1 cellular context compared by ENCODE assay signal in genomic region chr10:60944159-60944909, GRCh38.
TF ChIP-seq lines count a peak whose summit lies in the region.

Gene RHOBTB1 (minus strand): TSS chr10:60944185. CDS start chr10:60911542, 32,643 bp downstream.

TF ChIP-seq in HepG2, 621 proteins besides CTCF, POLR2A, EP300 and RAD21 (continued from another document):
- TF ChIP-seq PHF20 (CRISPR knock-in tag; IDR thresholded peaks at IDR 0.05), result no peak
- TF ChIP-seq PHF8 (CRISPR knock-in tag; IDR thresholded peaks at IDR 0.05), result peak; percentile 51; the same call in 1 of the 2 replicates
- TF ChIP-seq HNF1B (CRISPR knock-in tag; IDR thresholded peaks at IDR 0.05), result no peak
- TF ChIP-seq ZNF629 (CRISPR knock-in tag; conservative IDR thresholded peaks at IDR 0.05), result no peak
- peak; percentile 17; the same call in 1 of the 2 replicates for TF ChIP-seq KMT2A (CRISPR knock-in tag; IDR thresholded peaks at IDR 0.05)
- no peak for TF ChIP-seq ZNF17 (CRISPR knock-in tag; IDR thresholded peaks at IDR 0.05)
- peak; percentile 13; the same call in 1 of the 2 replicates for TF ChIP-seq ZSCAN25 (CRISPR knock-in tag; IDR thresholded peaks at IDR 0.05)
- no peak for TF ChIP-seq PCBP1 (IDR thresholded peaks at IDR 0.05; ENCODE audit: borderline replicate concordance, low read depth, low read length)
- TF ChIP-seq CBX2 (IDR thresholded peaks at IDR 0.05; ENCODE audit: low read depth, low read length), result no peak
- TF ChIP-seq CBX2 (CRISPR knock-in tag; IDR thresholded peaks at IDR 0.05; ENCODE audit: low read depth), result no peak
- no peak for TF ChIP-seq NFATC3 (CRISPR knock-in tag; IDR thresholded peaks at IDR 0.05)
- TF ChIP-seq ZNF232 (CRISPR knock-in tag; IDR thresholded peaks at IDR 0.05; ENCODE audit: borderline replicate concordance), result no peak
- TF ChIP-seq HNRNPL (IDR thresholded peaks at IDR 0.05; ENCODE audit: low read depth, low read length), result no peak
- TF ChIP-seq ZZZ3 (CRISPR knock-in tag; IDR thresholded peaks at IDR 0.05; ENCODE audit: borderline replicate concordance), result no peak
- no peak for TF ChIP-seq NFE2L2 (IDR thresholded peaks at IDR 0.05; ENCODE audit: low read length)
- no peak for TF ChIP-seq MYNN (CRISPR knock-in tag; IDR thresholded peaks at IDR 0.05; ENCODE audit: low read depth)
- TF ChIP-seq TP53 (CRISPR knock-in tag; conservative IDR thresholded peaks at IDR 0.05), result no peak
- TF ChIP-seq ZSCAN22 (CRISPR knock-in tag; IDR thresholded peaks at IDR 0.05), result no peak
- 0 out of 2 replicates have a peak, but pooled peaks have one; percentile 13 for TF ChIP-seq REPIN1 (CRISPR knock-in tag; IDR thresholded peaks at IDR 0.05; ENCODE audit: borderline replicate concordance, low read depth)
- no peak for TF ChIP-seq BORCS8-MEF2B (CRISPR knock-in tag; IDR thresholded peaks at IDR 0.05)
- TF ChIP-seq, protein P1, sequence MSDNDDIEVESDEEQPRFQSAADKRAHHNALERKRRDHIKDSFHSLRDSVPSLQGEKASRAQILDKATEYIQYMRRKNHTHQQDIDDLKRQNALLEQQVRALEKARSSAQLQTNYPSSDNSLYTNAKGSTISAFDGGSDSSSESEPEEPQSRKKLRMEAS (IDR thresholded peaks at IDR 0.05), result peak; percentile 68
- peak; percentile 46; the same call in 1 of the 2 replicates for TF ChIP-seq ZNF430 (CRISPR knock-in tag; IDR thresholded peaks at IDR 0.05)
- 0 out of 2 replicates have a peak, but pooled peaks have one; percentile 32 for TF ChIP-seq ZNF331 (CRISPR knock-in tag; IDR thresholded peaks at IDR 0.05)
- TF ChIP-seq ZUFSP (CRISPR knock-in tag; IDR thresholded peaks at IDR 0.05; ENCODE audit: borderline replicate concordance), result no peak
- TF ChIP-seq, protein P2, sequence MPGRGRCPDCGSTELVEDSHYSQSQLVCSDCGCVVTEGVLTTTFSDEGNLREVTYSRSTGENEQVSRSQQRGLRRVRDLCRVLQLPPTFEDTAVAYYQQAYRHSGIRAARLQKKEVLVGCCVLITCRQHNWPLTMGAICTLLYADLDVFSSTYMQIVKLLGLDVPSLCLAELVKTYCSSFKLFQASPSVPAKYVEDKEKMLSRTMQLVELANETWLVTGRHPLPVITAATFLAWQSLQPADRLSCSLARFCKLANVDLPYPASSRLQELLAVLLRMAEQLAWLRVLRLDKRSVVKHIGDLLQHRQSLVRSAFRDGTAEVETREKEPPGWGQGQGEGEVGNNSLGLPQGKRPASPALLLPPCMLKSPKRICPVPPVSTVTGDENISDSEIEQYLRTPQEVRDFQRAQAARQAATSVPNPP (CRISPR knock-in tag; IDR thresholded peaks at IDR 0.05), result no peak
- no peak for TF ChIP-seq ZNF367 (CRISPR knock-in tag; IDR thresholded peaks at IDR 0.05; ENCODE audit: borderline replicate concordance)
- TF ChIP-seq, protein P3, sequence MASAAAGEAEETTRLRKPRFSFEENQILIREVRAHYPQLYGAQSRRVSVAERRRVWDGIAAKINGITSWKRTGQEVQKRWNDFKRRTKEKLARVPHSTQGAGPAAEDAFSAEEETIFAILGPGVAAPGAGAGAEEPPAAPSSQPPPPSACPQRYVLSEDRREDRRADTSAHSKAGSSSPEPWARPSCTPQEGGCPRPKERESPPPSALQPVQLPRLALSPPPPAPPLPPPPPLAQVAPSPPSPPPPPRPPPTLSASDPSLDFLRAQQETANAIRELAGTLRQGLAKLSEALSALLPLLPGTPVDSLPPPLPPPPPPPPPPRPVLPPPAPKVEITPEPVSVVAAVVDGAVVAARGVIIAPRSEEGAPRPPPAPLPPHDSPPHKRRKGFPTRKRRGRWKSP (CRISPR knock-in tag; IDR thresholded peaks at IDR 0.05), result 0 out of 2 replicates have a peak, but pooled peaks have one; percentile 25
- TF ChIP-seq ZSCAN9 (CRISPR knock-in tag; IDR thresholded peaks at IDR 0.05; ENCODE audit: borderline replicate concordance), result no peak
- TF ChIP-seq, protein P4, sequence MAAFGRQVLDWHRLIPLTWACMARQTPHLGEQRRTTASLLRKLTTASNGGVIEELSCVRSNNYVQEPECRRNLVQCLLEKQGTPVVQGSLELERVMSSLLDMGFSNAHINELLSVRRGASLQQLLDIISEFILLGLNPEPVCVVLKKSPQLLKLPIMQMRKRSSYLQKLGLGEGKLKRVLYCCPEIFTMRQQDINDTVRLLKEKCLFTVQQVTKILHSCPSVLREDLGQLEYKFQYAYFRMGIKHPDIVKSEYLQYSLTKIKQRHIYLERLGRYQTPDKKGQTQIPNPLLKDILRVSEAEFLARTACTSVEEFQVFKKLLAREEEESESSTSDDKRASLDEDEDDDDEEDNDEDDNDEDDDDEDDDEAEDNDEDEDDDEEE (CRISPR knock-in tag; IDR thresholded peaks at IDR 0.05), result no peak
